Comparison of ENCODE assay signal across 27 cellular contexts in the genomic region with DNA sequence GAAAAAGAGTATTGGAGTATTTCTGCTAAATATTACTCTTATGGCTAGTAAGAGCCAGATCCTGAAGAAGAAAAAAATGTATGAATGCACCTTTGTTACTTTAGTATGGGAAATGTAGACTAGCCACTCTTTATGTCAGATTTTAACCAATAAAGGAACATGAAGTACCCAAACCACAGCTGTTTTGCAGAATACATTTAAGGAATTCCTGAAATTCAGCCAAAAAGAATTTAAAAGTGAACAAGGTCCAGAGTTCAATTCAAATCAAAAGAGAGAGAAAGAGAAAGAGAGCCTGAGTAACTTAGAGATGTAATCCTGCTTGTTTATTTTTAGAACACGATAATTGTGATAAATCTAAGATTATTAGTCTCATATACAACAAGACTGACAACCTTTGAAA. TPM values are rescaled to one million over a fixed set of nuclear protein-coding genes. Genes with fewer than 3 reads are reported as not detected.
A peak's percentile ranks its signal among the peaks of the same experiment; 100 is the strongest.
DNase-seq lines count a peak whose midpoint lies in the region; ATAC-seq and TF ChIP-seq lines count a peak whose summit lies in the region.
"Had no signal": no experiment of that assay in that cellular context is flagged by ENCODE, and none has a peak within 500 bp of the region (broad histone marks: within the 10 kb centered on the region; RNA-seq: fewer than 3 reads in every experiment).

No MANE protein-coding gene starts in this region.

- H3K9me3 Mint-ChIP-seq in Caco-2 (ENCODE audit: unreplicated experiment), result no peaks in the 10 kb centered on the region
- H3K9me3 Mint-ChIP-seq: neural progenitor cell had no signal

- H3K9me3 ChIP-seq in Caco-2, result no peaks in the 10 kb centered on the region
- H3K9me3 ChIP-seq: BLaER1 treated with 17β-estradiol and CSF1 and Interleukin-3, amounts not matched to agents 10 nM and 100 nM; lower lobe of right lung; upper lobe of right lung had no signal

- no TSS peak for BruUV-seq in Caco-2 (replicated peaks; lab: Mats Ljungman, UMichigan)

- DNase-seq in Caco-2 (no peak), astrocyte of the cerebellum (ENCODE audit: low read depth) (peak; percentile 60), fibroblast of the aortic adventitia (ENCODE audit: low read depth) (peak; percentile 45), skeletal muscle cell (ENCODE audit: low read depth) (peak; percentile 28), foreskin keratinocyte (no peak), T-helper 9 cell (no peak), brain microvascular endothelial cell (no peak)
- DNase-seq: activated CD4-positive, alpha-beta T cell treated with anti-CD3 and anti-CD28 coated beads for 4 hours; activated naive CD4-positive, alpha-beta T cell treated with Interleukin-2 at 50 U/mL for 16 hours; activated T-cell treated with anti-CD3 and anti-CD28 coated beads, Interleukin-2, amount 50 U/mL, for 48 hours; amygdala; central memory CD4-positive, alpha-beta T cell; dorsolateral prefrontal cortex; H7; lower lobe of right lung; NCI-H187 treated with DMSO at 0.1 percent for 48 hours; NCI-H526 treated with DMSO at 0.1 percent for 48 hours; posterior cingulate gyrus; stimulated activated CD4-positive, alpha-beta T cell treated with anti-CD3 and anti-CD28 coated beads, Interleukin-1b, Interleukin-23, amount 100 ng/mL, for 48 hours; T-helper 2 cell; upper lobe of right lung had no signal

- H3K4me3 Mint-ChIP-seq in Caco-2 (ENCODE audit: unreplicated experiment), result peak overlapping the region; percentile 63
- H3K4me3 Mint-ChIP-seq: neural progenitor cell had no signal

- peaks cover 6% of the 10 kb centered on the region for H3K36me3 Mint-ChIP-seq in Caco-2 (ENCODE audit: insufficient read depth, unreplicated experiment)
- H3K36me3 Mint-ChIP-seq: neural progenitor cell had no signal

- in situ Hi-C loops in astrocyte of the cerebellum (cut with HindIII; ENCODE audit: low sequenced_read_pairs) (no loop called here), brain microvascular endothelial cell (cut with HindIII; ENCODE audit: low pct_ligation_motif_present, low sequenced_read_pairs) (no loop called here)

- POLR2A ChIA-PET in Caco-2 (lab: Charles Lee), result no interaction called here

- H3K27me3 ChIP-seq in Caco-2 (replicated peaks; ENCODE audit: control insufficient read depth, insufficient read depth, low read length) (no peaks in the 10 kb centered on the region), foreskin keratinocyte (no peaks in the 10 kb centered on the region), brain microvascular endothelial cell (replicated peaks) (no peaks in the 10 kb centered on the region)
- H3K27me3 ChIP-seq: BLaER1 treated with 17β-estradiol and CSF1 and Interleukin-3, amounts not matched to agents 10 nM and 100 nM; dorsolateral prefrontal cortex; neural progenitor cell; SJSA1; upper lobe of right lung had no signal

- intact Hi-C loops in Caco-2 (cut with micrococcal nuclease; ENCODE audit: unreplicated experiment), result loop anchor here (10.0 kb wide), 2 partner anchors 171 to 311 kb away; no protein-coding TSS in a partner anchor

- no peak for ATAC-seq in foreskin keratinocyte
- no peak for ATAC-seq in GM19351 (IDR thresholded peaks at IDR 0.05; ENCODE audit: unreplicated experiment)
- ATAC-seq: GM12878, lower lobe of right lung, upper lobe of right lung had no signal

- H3K4me1 Mint-ChIP-seq in Caco-2 (ENCODE audit: low read depth, unreplicated experiment), result peaks cover 31% of the 10 kb centered on the region

- H3K36me3 ChIP-seq in Caco-2 (ENCODE audit: control insufficient read depth, insufficient read depth, low read length), result no peaks in the 10 kb centered on the region
- no peaks in the 10 kb centered on the region for H3K36me3 ChIP-seq in brain microvascular endothelial cell (replicated peaks)
- H3K36me3 ChIP-seq: BLaER1 treated with 17β-estradiol and CSF1 and Interleukin-3, amounts not matched to agents 10 nM and 100 nM; lower lobe of right lung; neural progenitor cell; SJSA1; upper lobe of right lung had no signal

- no peak overlapping the region for H3K4me3 ChIP-seq in Caco-2 (ENCODE audit: low read depth, low read length)
- no peak overlapping the region for H3K4me3 ChIP-seq in astrocyte of the cerebellum (ENCODE audit: low read depth, low read length)
- H3K4me3 ChIP-seq in fibroblast of the aortic adventitia (ENCODE audit: low read depth, low read length), result no peak overlapping the region
- H3K4me3 ChIP-seq in skeletal muscle cell (ENCODE audit: low read depth, low read length), result no peak overlapping the region
- no peak overlapping the region for H3K4me3 ChIP-seq in brain microvascular endothelial cell (ENCODE audit: low read depth, low read length)
- H3K4me3 ChIP-seq: BLaER1 treated with 17β-estradiol and CSF1 and Interleukin-3, amounts not matched to agents 10 nM and 100 nM; dorsolateral prefrontal cortex; GM12878; lower lobe of right lung; neural progenitor cell; SJSA1; upper lobe of right lung had no signal

- CTCF ChIA-PET in Caco-2 (lab: Charles Lee), result no interaction called here

- no peak overlapping the region for H3K27ac ChIP-seq in foreskin keratinocyte
- no peak overlapping the region for H3K27ac ChIP-seq in brain microvascular endothelial cell
- H3K27ac ChIP-seq: BLaER1 treated with 17β-estradiol and CSF1 and Interleukin-3, amounts not matched to agents 10 nM and 100 nM; dorsolateral prefrontal cortex; lower lobe of right lung; neural progenitor cell; SJSA1; upper lobe of right lung had no signal

- peak overlapping the region; percentile 43 for H3K27ac Mint-ChIP-seq in Caco-2 (ENCODE audit: unreplicated experiment)
- H3K27ac Mint-ChIP-seq: neural progenitor cell had no signal

- H3K4me1 ChIP-seq in Caco-2 (peaks cover 40% of the 10 kb centered on the region), foreskin keratinocyte (no peaks in the 10 kb centered on the region)
- H3K4me1 ChIP-seq: lower lobe of right lung, neural progenitor cell, SJSA1, upper lobe of right lung had no signal

- no peaks in the 10 kb centered on the region for H3K27me3 Mint-ChIP-seq in Caco-2 (ENCODE audit: insufficient read depth, unreplicated experiment)

- TF ChIP-seq CTCF in Caco-2 (IDR thresholded peaks at IDR 0.05; ENCODE audit: insufficient read depth in 1 of 2, low read depth in 1 of 2, low read length in 1 of 2, severe bottlenecking in 1 of 2, unreplicated experiment in 1 of 2), result no peak
- TF ChIP-seq CTCF in astrocyte of the cerebellum (IDR thresholded peaks at IDR 0.05; ENCODE audit: low read depth, low read length, missing control alignments), result no peak
- no peak for TF ChIP-seq CTCF in fibroblast of the aortic adventitia (IDR thresholded peaks at IDR 0.05; ENCODE audit: insufficient read depth, low read length)
- no peak for TF ChIP-seq CTCF in foreskin keratinocyte (conservative IDR thresholded peaks at IDR 0.05)
- TF ChIP-seq CTCF in brain microvascular endothelial cell (IDR thresholded peaks at IDR 0.05; ENCODE audit: low read depth, low read length, missing control alignments), result no peak

RNA-seq across cellular contexts. Expression of a gene that starts 1.2 kb away (rescaled TPM):
- 8.0 and 9.3 TPM in 2 replicates for total RNA-seq in Caco-2 (2022)
- not detected in 2 replicates for total RNA-seq in fibroblast of the aortic adventitia (ENCODE audit: low replicate concordance)
- not detected in 2 replicates for total RNA-seq in foreskin keratinocyte
- not detected in 2 replicates for polyA plus RNA-seq in foreskin keratinocyte
- total RNA-seq: activated CD8-positive, alpha-beta memory T cell treated with anti-CD3 and anti-CD28 coated beads for 36 hours; GM12878; SJSA1 had no signal

Comparison
In these comparisons a context has a peak if more than half of its experiments do, and no peak if none do; other contexts are left out.
1. DNase-seq: peak in astrocyte of the cerebellum (single experiment), fibroblast of the aortic adventitia (single experiment) and skeletal muscle cell (single experiment); none in Caco-2 (0 of 2), foreskin keratinocyte (0 of 2), T-helper 9 cell (single experiment) and brain microvascular endothelial cell (single experiment).